In the genomic region with DNA sequence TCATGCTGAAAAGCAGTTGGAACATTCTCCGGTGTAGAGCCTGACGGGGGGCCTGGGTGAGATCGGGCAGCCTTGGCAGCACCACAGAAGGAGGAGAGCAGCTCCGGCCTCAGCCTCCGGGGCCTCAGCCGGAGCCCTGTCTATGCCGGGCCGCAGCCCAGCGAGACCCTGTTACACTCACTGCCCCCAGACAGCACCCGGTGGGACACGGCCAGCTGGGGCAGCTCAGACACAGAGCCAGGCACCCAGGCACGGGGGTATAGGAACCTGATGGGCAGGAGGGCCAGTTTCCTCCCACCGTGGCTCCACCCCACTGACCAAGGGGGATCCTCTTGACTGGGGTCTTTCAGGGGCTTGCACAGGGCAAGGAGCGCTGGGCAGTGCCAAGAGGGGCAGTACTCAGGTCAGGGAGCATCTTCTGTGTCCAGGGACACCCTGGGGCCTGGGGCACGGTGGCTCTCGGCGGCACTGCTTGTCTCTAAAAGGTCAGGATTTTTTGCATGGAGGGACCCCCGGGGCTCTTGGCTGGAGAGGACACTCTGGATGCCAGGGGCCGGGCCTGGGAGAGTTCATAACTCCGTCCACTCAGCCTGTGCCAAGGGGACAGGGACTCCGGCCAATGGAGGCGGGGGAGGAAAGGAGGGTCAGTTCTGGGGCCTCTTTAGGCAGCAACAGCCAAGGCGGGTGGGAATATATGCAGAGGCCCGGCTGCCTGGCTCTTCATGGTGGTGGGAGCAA, we compare ENCODE assay signal across 13 cellular contexts. TPM values are rescaled to one million over a fixed set of nuclear protein-coding genes. Genes with fewer than 3 reads are reported as not detected.
DNase-seq lines count a peak whose midpoint lies in the region; ATAC-seq lines count a peak whose summit lies in the region.
"Had no signal": no experiment of that assay in that cellular context is flagged by ENCODE, and none has a peak within 500 bp of the region (broad histone marks: within the 10 kb centered on the region; RNA-seq: fewer than 3 reads in every experiment).

No MANE protein-coding gene starts in this region.

- no peaks in the 10 kb centered on the region for H3K27me3 Mint-ChIP-seq in activated naive CD4-positive, alpha-beta T cell treated with anti-CD3 and anti-CD28 coated beads, Interleukin-2, amount 10 ng/mL, durations not matched to agents 7 days and 5 days

- peaks cover 0 to 5% of the 10 kb centered on the region in 2 donors for H3K36me3 ChIP-seq in aorta (ENCODE audit: control insufficient read depth in 1 of 2, insufficient read depth in 2 of 2, low read length in 1 of 2)

- H3K9me3 ChIP-seq in aorta (ENCODE audit: control insufficient read depth, low read length) = no peaks in the 10 kb centered on the region
- H3K9me3 ChIP-seq: body of pancreas had no signal

- H3K27ac ChIP-seq in aorta (ENCODE audit: low read depth in 1 of 2, low read length in 2 of 2) = no peak overlapping the region
- H3K27ac ChIP-seq: body of pancreas had no signal

- no peaks in the 10 kb centered on the region for H3K27me3 ChIP-seq in aorta (ENCODE audit: control insufficient read depth in 1 of 2, insufficient read depth in 2 of 2, low read length in 1 of 2)
- H3K27me3 ChIP-seq: body of pancreas had no signal

- H3K4me1 Mint-ChIP-seq in activated naive CD4-positive, alpha-beta T cell treated with anti-CD3 and anti-CD28 coated beads, Interleukin-2, amount 10 ng/mL, durations not matched to agents 7 days and 5 days = peaks cover 36% of the 10 kb centered on the region

- H3K27ac Mint-ChIP-seq in activated naive CD4-positive, alpha-beta T cell treated with anti-CD3 and anti-CD28 coated beads, Interleukin-2, amount 10 ng/mL, durations not matched to agents 7 days and 5 days = peak overlapping the region; percentile 37
- H3K27ac Mint-ChIP-seq: activated T-helper 1 cell treated with anti-CD3 and anti-CD28 coated beads, Interleukin-12 subunit alpha, Interleukin-12 subunit beta, Interleukin-2, Interleukin-4 antibody, amounts not matched to agents 30 ng/mL and 10 ng/mL and 1 ng/mL, durations not matched to agents 14 hours and 24 hours and 36 hours had no signal

- no peaks in the 10 kb centered on the region for H3K9me3 Mint-ChIP-seq in activated naive CD4-positive, alpha-beta T cell treated with anti-CD3 and anti-CD28 coated beads, Interleukin-2, amount 10 ng/mL, durations not matched to agents 7 days and 5 days
- H3K9me3 Mint-ChIP-seq: activated T-helper 1 cell treated with anti-CD3 and anti-CD28 coated beads, Interleukin-12 subunit alpha, Interleukin-12 subunit beta, Interleukin-2, Interleukin-4 antibody, amounts not matched to agents 30 ng/mL and 10 ng/mL and 1 ng/mL, durations not matched to agents 14 hours and 24 hours and 36 hours had no signal

- 13 to 15% methylated on average over 24 of the region's 24 CpGs for WGBS in aorta, 2 donors

- no peak overlapping the region for H3K4me3 ChIP-seq in aorta (ENCODE audit: low read length in 2 of 2)
- H3K4me3 ChIP-seq: body of pancreas had no signal

- intact Hi-C loops in left ventricle myocardium superior (cut with micrococcal nuclease) = no loop called here
- intact Hi-C loops in posterior vena cava (cut with DNase I) = no loop called here
- intact Hi-C loops in aorta (cut with DNase I) = no loop called here

- no peak for DNase-seq in activated naive CD4-positive, alpha-beta T cell treated with anti-CD3 and anti-CD28 coated beads, Interleukin-2, amount 10 ng/mL, durations not matched to agents 7 days and 5 days
- no peak for DNase-seq in activated naive CD4-positive, alpha-beta T cell treated with Interleukin-2 at 50 U/mL for 16 hours
- DNase-seq in left ventricle myocardium superior = peak; percentile 78
- DNase-seq in posterior vena cava (ENCODE audit: low spot score) = peak; percentile 90
- peak; percentile 82 to 91 for DNase-seq in aorta
- no peak for DNase-seq in SHP77 treated with DMSO at 0.1 percent for 48 hours (lab: John Stamatoyannopoulos, UW)
- DNase-seq in AG08395 (ENCODE audit: low spot score) = no peak
- DNase-seq: body of pancreas; DMS 273 treated with DMSO at 0.1 percent for 48 hours; NCI-H1048; stimulated activated CD4-positive, alpha-beta T cell treated with anti-CD3 and anti-CD28 coated beads, Interleukin-2, amount 100 ng/mL, for 24 hours had no signal

- peak; percentile 51 for ATAC-seq in left ventricle myocardium superior
- peak; percentile 60 for ATAC-seq in aorta (ENCODE audit: low FRiP score)
- no peak for ATAC-seq in GM19463 (IDR thresholded peaks at IDR 0.05; ENCODE audit: unreplicated experiment)
- ATAC-seq: body of pancreas had no signal

- CTCF ChIA-PET in activated naive CD4-positive, alpha-beta T cell treated with anti-CD3 and anti-CD28 coated beads, Interleukin-2, amount 10 ng/mL, durations not matched to agents 7 days and 5 days (lab: Charles Lee) = no interaction called here

- no peak overlapping the region for H3K4me3 Mint-ChIP-seq in activated naive CD4-positive, alpha-beta T cell treated with anti-CD3 and anti-CD28 coated beads, Interleukin-2, amount 10 ng/mL, durations not matched to agents 7 days and 5 days
- H3K4me3 Mint-ChIP-seq: activated T-helper 1 cell treated with anti-CD3 and anti-CD28 coated beads, Interleukin-12 subunit alpha, Interleukin-12 subunit beta, Interleukin-2, Interleukin-4 antibody, amounts not matched to agents 30 ng/mL and 10 ng/mL and 1 ng/mL, durations not matched to agents 14 hours and 24 hours and 36 hours had no signal

- no peaks in the 10 kb centered on the region for H3K4me1 ChIP-seq in aorta (ENCODE audit: control insufficient read depth in 1 of 2, insufficient read depth in 2 of 2, low read length in 2 of 2)
- H3K4me1 ChIP-seq: body of pancreas had no signal

- H3K36me3 Mint-ChIP-seq in activated naive CD4-positive, alpha-beta T cell treated with anti-CD3 and anti-CD28 coated beads, Interleukin-2, amount 10 ng/mL, durations not matched to agents 7 days and 5 days = peaks cover 23% of the 10 kb centered on the region

RNA-seq across cellular contexts. Expression of a gene that starts 9.4 kb away (rescaled TPM):
- total RNA-seq in left ventricle myocardium superior (30.4 TPM), posterior vena cava (10 to 100 TPM; 70.5 to 78.7 TPM), aorta (100 to 1,000 TPM in 1 of 2 donors, 10 to 100 TPM in 1; 84.9 to 102 TPM)
- 100 to 1,000 TPM in 1 of 2 donors, 10 to 100 TPM in 1; 31.9 to 185 TPM for polyA plus RNA-seq in aorta

RNA-seq across cellular contexts. Expression of a gene that starts 25.2 kb away (rescaled TPM):
- total RNA-seq in left ventricle myocardium superior (226 TPM), posterior vena cava (10 to 100 TPM in 1 of 2 donors, 1 to 10 TPM in 1; 8.2 to 10.2 TPM), aorta (10 to 100 TPM; 44.8 to 63.2 TPM)
- 10 to 100 TPM; 25.0 to 80.2 TPM for polyA plus RNA-seq in aorta

RNA-seq across cellular contexts. Expression of a gene that starts 54.1 kb away (rescaled TPM):
- total RNA-seq in left ventricle myocardium superior = 65.1 TPM
- 10 to 100 TPM; 58.3 to 66.1 TPM for total RNA-seq in posterior vena cava
- 10 to 100 TPM; 74.3 to 83.0 TPM for total RNA-seq in aorta
- 100 to 1,000 TPM; 219 to 241 TPM for polyA plus RNA-seq in aorta

Comparison
In these comparisons a context has a peak if more than half of its experiments do, and no peak if none do; other contexts are left out.
1. DNase-seq: peak in left ventricle myocardium superior (single experiment), posterior vena cava (single experiment) and aorta (2 of 2); none in activated naive CD4-positive, alpha-beta T cell treated with anti-CD3 and anti-CD28 coated beads, Interleukin-2, amount 10 ng/mL, durations not matched to agents 7 days and 5 days (single experiment), activated naive CD4-positive, alpha-beta T cell treated with Interleukin-2 at 50 U/mL for 16 hours (single experiment), SHP77 treated with DMSO at 0.1 percent for 48 hours (single experiment) and AG08395 (single experiment).
2. RNA of a gene that starts 25.2 kb away (total RNA-seq): 226 TPM in left ventricle myocardium superior (single experiment) and 44.8 to 63.2 TPM in aorta; 8.2 to 10.2 TPM in posterior vena cava; every median in the first group is over 4 times any median in the second.